Comparison of ENCODE assay signal across 8 cellular contexts in the genomic region with DNA sequence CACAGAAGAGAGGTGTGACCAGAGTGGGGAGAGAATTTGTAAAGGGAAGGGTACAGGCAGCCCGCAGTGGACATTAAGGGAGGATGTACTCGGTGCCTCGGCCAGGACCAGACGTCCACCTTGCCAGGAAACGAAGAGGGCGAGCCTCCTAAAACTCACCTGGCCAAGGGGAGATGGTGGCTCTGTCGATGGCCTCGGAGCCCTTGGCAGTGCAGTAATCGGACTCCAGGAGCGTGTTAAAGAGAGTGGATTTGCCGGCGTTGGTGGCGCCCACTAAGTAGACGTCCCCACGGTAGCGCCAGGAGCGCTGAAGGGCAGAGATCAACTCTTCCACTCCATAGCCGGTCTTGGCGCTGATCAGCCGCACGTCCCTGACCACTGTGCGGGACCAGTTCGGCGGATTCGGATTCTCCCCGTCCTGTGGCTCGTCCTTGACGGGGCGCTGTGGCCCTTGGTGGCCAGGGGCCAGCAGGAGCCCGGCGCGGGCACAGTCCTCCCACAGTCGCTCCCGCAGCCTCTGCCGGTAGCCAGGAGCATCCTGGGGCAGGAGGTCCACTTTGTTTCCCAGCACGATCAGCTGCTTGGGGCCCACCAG. TPM values are rescaled to one million over a fixed set of nuclear protein-coding genes. Genes with fewer than 3 reads are reported as not detected.
DNase-seq lines count a peak whose midpoint lies in the region; ATAC-seq, FAIRE-seq and TF ChIP-seq lines count a peak whose summit lies in the region.

No MANE protein-coding gene starts in this region.

- no peak for FAIRE-seq in urothelium cell line (lab: Jason Lieb, UNC)

- H3K36me3 ChIP-seq in ES-I3 (ENCODE audit: insufficient read depth, low read length) = peaks cover 15% of the 10 kb centered on the region
- peaks cover 26% of the 10 kb centered on the region for H3K36me3 ChIP-seq in Loucy (ENCODE audit: insufficient read depth, low read length)
- H3K36me3 ChIP-seq in mammary epithelial cell (ENCODE audit: insufficient read depth, low read length) = peaks cover 20% of the 10 kb centered on the region
- H3K36me3 ChIP-seq in lower lobe of right lung = peaks cover 29% of the 10 kb centered on the region

- H3F3A ChIP-seq in Loucy (ENCODE audit: low read depth) = no peaks in the 10 kb centered on the region

- H3K9me2 ChIP-seq in Loucy (replicated peaks; ENCODE audit: low read depth, low read length) = no peaks in the 10 kb centered on the region

- no TSS peak for BruUV-seq in mammary epithelial cell (replicated peaks; lab: Mats Ljungman, UMichigan)

- peaks cover 78% of the 10 kb centered on the region for H3K79me2 ChIP-seq in Loucy (ENCODE audit: insufficient read depth, low read length)
- peaks cover 86% of the 10 kb centered on the region for H3K79me2 ChIP-seq in mammary epithelial cell (ENCODE audit: insufficient read depth, low read length)

- H4K20me1 ChIP-seq in Loucy (ENCODE audit: insufficient read depth, low read length, poor library complexity, severe bottlenecking) (peaks cover 47% of the 10 kb centered on the region), mammary epithelial cell (ENCODE audit: insufficient read depth, low read length) (no peaks in the 10 kb centered on the region)

- DNase-seq in mammary epithelial cell (peak; percentile 9), lower lobe of right lung (no peak), urothelium cell line (ENCODE audit: low spot score) (peak; percentile 17), GM19240 (ENCODE audit: insufficient read length, low spot score) (no peak)
- no peak for DNase-seq in NK-92 treated with Interleukin-12 subunit alpha and Interleukin-12 subunit beta, amount 100 ng/mL, for 24 hours (lab: John Stamatoyannopoulos, UW)

- peak overlapping the region; percentile 96 for H3K4me3 ChIP-seq in Loucy (ENCODE audit: low read length, poor library complexity, severe bottlenecking)
- peak overlapping the region; percentile 87 to 99 (median 95) for H3K4me3 ChIP-seq in mammary epithelial cell (replicated peaks in 1 of 3; ENCODE audit: insufficient read depth in 1 of 3, low read depth in 2 of 3, low read length in 3 of 3)
- peak overlapping the region; percentile 97 for H3K4me3 ChIP-seq in lower lobe of right lung

- H3K27ac ChIP-seq in mammary epithelial cell (ENCODE audit: insufficient read depth, low read depth, low read length) = peak overlapping the region; percentile 90
- H3K27ac ChIP-seq in lower lobe of right lung = peak overlapping the region; percentile 85

- H3K4me2 ChIP-seq in Loucy (ENCODE audit: low read depth, low read length, poor library complexity, severe bottlenecking) (peak overlapping the region; percentile 97), mammary epithelial cell (ENCODE audit: insufficient read depth, low read depth, low read length) (peak overlapping the region; percentile 87)

- in situ Hi-C loops in mammary epithelial cell (cut with MboI; ENCODE audit: low sequenced_read_pairs in 2 of 2) = loop anchor here in 1 of 2 donors (25.0 kb wide), 1 partner anchor 514 kb away; a partner anchor contains a TSS

- H3K4me1 ChIP-seq in ES-I3 (ENCODE audit: insufficient read depth, low read length) (no peaks in the 10 kb centered on the region; the same call in 1 of the 2 replicates), Loucy (ENCODE audit: insufficient read depth, low read length, poor library complexity, severe bottlenecking) (peaks cover 34% of the 10 kb centered on the region), mammary epithelial cell (ENCODE audit: insufficient read depth, low read length) (peaks cover 10% of the 10 kb centered on the region), lower lobe of right lung (peaks cover 42% of the 10 kb centered on the region)

- H2AFZ ChIP-seq in Loucy (ENCODE audit: low read length) (no peak overlapping the region), mammary epithelial cell (ENCODE audit: low read depth, low read length) (peak overlapping the region; percentile 93)

- no peak for TF ChIP-seq CTCF in Loucy (conservative IDR thresholded peaks at IDR 0.05; ENCODE audit: low read length)
- TF ChIP-seq CTCF in mammary epithelial cell (conservative IDR thresholded peaks at IDR 0.05 in 1 of 2, IDR thresholded peaks at IDR 0.05 in 1 of 2; ENCODE audit: extremely low read depth in 1 of 2, insufficient read depth in 1 of 2, low read depth in 1 of 2, low read length in 2 of 2) = no peak
- TF ChIP-seq CTCF in lower lobe of right lung (IDR thresholded peaks at IDR 0.05) = no peak

- intact Hi-C loops in mammary epithelial cell (cut with micrococcal nuclease) (loop anchor here (2.0 to 5.0 kb wide), 2 partner anchors 18 to 96 kb away; no protein-coding TSS in a partner anchor), lower lobe of right lung (cut with DNase I) (no loop called here)

- H3K9ac ChIP-seq in ES-I3 (ENCODE audit: low read depth, low read length) (peak overlapping the region; percentile 100), Loucy (ENCODE audit: low read depth, low read length, poor library complexity, severe bottlenecking) (peak overlapping the region; percentile 94), mammary epithelial cell (ENCODE audit: insufficient read depth, low read length) (peak overlapping the region; percentile 87)

- 4% methylated on average over 24 of the region's 36 CpGs for WGBS in mammary epithelial cell (ENCODE audit: low coverage, missing lambda C conversion rate)

- H3K9me3 ChIP-seq in ES-I3 (ENCODE audit: control insufficient read depth, insufficient read depth, low read length) = no peaks in the 10 kb centered on the region
- H3K9me3 ChIP-seq in Loucy (ENCODE audit: insufficient read depth, low read depth, low read length) = peaks cover 14% of the 10 kb centered on the region
- no peaks in the 10 kb centered on the region for H3K9me3 ChIP-seq in mammary epithelial cell (replicated peaks; ENCODE audit: insufficient read depth, low read length)
- no peaks in the 10 kb centered on the region for H3K9me3 ChIP-seq in lower lobe of right lung

- H3K27me3 ChIP-seq in Loucy (ENCODE audit: insufficient read depth, low read length, poor library complexity, severe bottlenecking) (no peaks in the 10 kb centered on the region), mammary epithelial cell (ENCODE audit: insufficient read depth, low read length) (no peaks in the 10 kb centered on the region), lower lobe of right lung (ENCODE audit: low read depth) (no peaks in the 10 kb centered on the region)

- ATAC-seq in lower lobe of right lung (no peak), GM21360 (IDR thresholded peaks at IDR 0.05; ENCODE audit: unreplicated experiment) (no peak)

- dilution Hi-C loops in mammary epithelial cell (cut with HindIII; ENCODE audit: low sequenced_read_pairs) = no loop called here

- CTCF ChIA-PET in mammary epithelial cell (lab: Charles Lee; ENCODE audit: low non-redundant PET) = no interaction called here

RNA-seq across cellular contexts. Expression of a gene that starts 1.0 kb away (rescaled TPM):
- total RNA-seq in mammary epithelial cell (10 to 100 TPM; 16.1 to 22.7 TPM), lower lobe of right lung (14.9 TPM)
- 15.2 TPM for polyA plus RNA-seq in mammary epithelial cell
- polyA minus RNA-seq in mammary epithelial cell = 10.2 TPM

RNA-seq across cellular contexts. Expression of a gene that starts 2.3 kb away (rescaled TPM):
- total RNA-seq in mammary epithelial cell (100 to 1,000 TPM; 104 to 105 TPM), lower lobe of right lung (67.8 TPM)
- 57.4 TPM for polyA plus RNA-seq in mammary epithelial cell
- polyA minus RNA-seq in mammary epithelial cell = 56.2 TPM

Comparison
In these comparisons a context has a peak if more than half of its experiments do, and no peak if none do; other contexts are left out.
1. DNase-seq: peak in mammary epithelial cell (single experiment) and urothelium cell line (single experiment); none in lower lobe of right lung (single experiment), GM19240 (single experiment) and NK-92 treated with Interleukin-12 subunit alpha and Interleukin-12 subunit beta, amount 100 ng/mL, for 24 hours (single experiment).
2. Peak in every context shown above with its lines, with median percentiles within 50 percentile points of each other: H3K9ac ChIP-seq and H3K4me3 ChIP-seq.